Comparison of ENCODE assay signal across 9 cellular contexts in the genomic region with DNA sequence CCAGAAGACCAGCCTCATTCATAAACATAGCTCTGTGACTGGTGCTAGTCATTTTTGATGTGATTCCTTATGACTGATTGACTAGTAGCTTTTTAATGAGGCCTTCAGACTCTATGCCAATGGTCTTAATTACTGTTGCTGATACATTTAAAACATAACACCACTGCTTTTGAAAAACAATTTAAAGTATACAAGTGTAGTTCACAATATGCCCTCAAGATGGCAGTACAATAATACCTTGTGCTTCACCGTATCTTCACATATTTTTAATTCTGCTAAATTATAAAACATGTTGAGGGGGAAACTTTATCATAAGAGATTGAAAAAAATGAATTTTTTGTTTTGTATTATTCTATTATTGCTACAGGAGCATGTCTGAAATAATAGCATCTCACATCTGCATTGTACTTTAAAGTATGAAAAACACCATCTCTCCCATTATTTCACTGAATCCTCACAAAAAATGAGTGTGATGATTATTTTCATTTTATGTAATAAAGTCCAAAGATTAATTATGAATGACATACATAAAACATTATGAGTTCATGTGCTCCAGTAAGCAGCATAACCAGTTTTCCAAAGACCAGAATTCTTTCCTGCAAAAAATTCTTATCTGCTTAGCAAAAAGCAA. TPM values are rescaled to one million over a fixed set of nuclear protein-coding genes. Genes with fewer than 3 reads are reported as not detected.
DNase-seq lines count a peak whose midpoint lies in the region; ATAC-seq and TF ChIP-seq lines count a peak whose summit lies in the region.
"Had no signal": no experiment of that assay in that cellular context is flagged by ENCODE, and none has a peak within 500 bp of the region (broad histone marks: within the 10 kb centered on the region; RNA-seq: fewer than 3 reads in every experiment).

No MANE protein-coding gene starts in this region.

- peak overlapping the region in 10 of 11 experiments; percentile 2 to 53 (median 35); a peak in 11 of 22 replicates for H3K9ac ChIP-seq in BLaER1 treated with 17β-estradiol and CSF1 and Interleukin-3, amounts not matched to agents 10 nM and 100 nM

- no peaks in the 10 kb centered on the region for H4K20me1 ChIP-seq in BLaER1 treated with 17β-estradiol and CSF1 and Interleukin-3, amounts not matched to agents 10 nM and 100 nM

- H3K27ac ChIP-seq in BLaER1 treated with 17β-estradiol and CSF1 and Interleukin-3, amounts not matched to agents 10 nM and 100 nM, result peak overlapping the region in 8 of 11 experiments; percentile 44 to 73 (median 59); a peak in 15 of 22 replicates
- H3K27ac ChIP-seq in RWPE2 (ENCODE audit: poor library complexity, severe bottlenecking) (no peak overlapping the region), sigmoid colon (no peak overlapping the region)

- peak; percentile 98 for TF ChIP-seq CTCF in RWPE2 (IDR thresholded peaks at IDR 0.05; ENCODE audit: poor library complexity, severe bottlenecking)
- TF ChIP-seq CTCF in sigmoid colon (IDR thresholded peaks at IDR 0.05), result peak; percentile 30 to 84 (median 48)

- DNase-seq in RWPE2 (ENCODE audit: low spot score) (no peak), fibroblast of the conjunctiva (ENCODE audit: low read depth) (peak; percentile 10), sigmoid colon (no peak), activated gamma-delta T cell treated with Interleukin-2 at 50 U/mL for 16 hours (no peak), cerebellar nuclear complex (lab: John Stamatoyannopoulos, UW) (no peak)
- DNase-seq in effector CD4-positive, alpha-beta T cell, result no peak

- no peaks in the 10 kb centered on the region for H3K27me3 ChIP-seq in BLaER1 treated with 17β-estradiol and CSF1 and Interleukin-3, amounts not matched to agents 10 nM and 100 nM
- H3K27me3 ChIP-seq in RWPE2 (ENCODE audit: insufficient read depth, poor library complexity, severe bottlenecking), result no peaks in the 10 kb centered on the region
- H3K27me3 ChIP-seq in sigmoid colon, result no peaks in the 10 kb centered on the region

- no peak for TF ChIP-seq POLR2A in sigmoid colon (IDR thresholded peaks at IDR 0.05)

- H3K9me3 ChIP-seq in BLaER1 treated with 17β-estradiol and CSF1 and Interleukin-3, amounts not matched to agents 10 nM and 100 nM (replicated peaks in 1 of 11), result no peaks in the 10 kb centered on the region
- H3K9me3 ChIP-seq in RWPE2 (ENCODE audit: severe bottlenecking) (no peaks in the 10 kb centered on the region), sigmoid colon (no peaks in the 10 kb centered on the region)

- peaks cover 6 to 29% (median 22%) of the 10 kb centered on the region in 10 experiments for H3K4me1 ChIP-seq in BLaER1 treated with 17β-estradiol and CSF1 and Interleukin-3, amounts not matched to agents 10 nM and 100 nM
- H3K4me1 ChIP-seq in RWPE2 (ENCODE audit: insufficient read depth, poor library complexity, severe bottlenecking) (no peaks in the 10 kb centered on the region), sigmoid colon (no peaks in the 10 kb centered on the region)

- no peak for TF ChIP-seq EP300 in sigmoid colon (IDR thresholded peaks at IDR 0.05)

- H3K36me3 ChIP-seq in BLaER1 treated with 17β-estradiol and CSF1 and Interleukin-3, amounts not matched to agents 10 nM and 100 nM, result no peaks in the 10 kb centered on the region
- H3K36me3 ChIP-seq in RWPE2 (ENCODE audit: low read depth), result no peaks in the 10 kb centered on the region
- H3K36me3 ChIP-seq in sigmoid colon, result no peaks in the 10 kb centered on the region

- intact Hi-C loops in sigmoid colon (cut with DNase I), result loop anchor here (1.0 kb wide), 1 partner anchor 149 kb away; no protein-coding TSS in a partner anchor

- peak overlapping the region; percentile 46 to 75 (median 59) for H3K4me2 ChIP-seq in BLaER1 treated with 17β-estradiol and CSF1 and Interleukin-3, amounts not matched to agents 10 nM and 100 nM

- no peak overlapping the region; a peak in 2 of 20 replicates for H3K4me3 ChIP-seq in BLaER1 treated with 17β-estradiol and CSF1 and Interleukin-3, amounts not matched to agents 10 nM and 100 nM
- H3K4me3 ChIP-seq in RWPE2 (ENCODE audit: severe bottlenecking) (no peak overlapping the region), sigmoid colon (no peak overlapping the region)

- ATAC-seq in GM18868 (IDR thresholded peaks at IDR 0.05; ENCODE audit: unreplicated experiment), result peak; percentile 38
- no peak for ATAC-seq in RWPE2 (ENCODE audit: low read depth)

- WGBS in sigmoid colon, 2 donors, result 0 to 1% methylated on average over 1 of the region's 1 CpG

RNA-seq across cellular contexts. Expression of gene SHISAL2B, which starts 55.1 kb away (rescaled TPM):
- not detected for total RNA-seq in sigmoid colon
- not detected for polyA plus RNA-seq in sigmoid colon
- polyA plus RNA-seq: IgD-negative memory B cell had no signal

Comparison
In these comparisons a context has a peak if more than half of its experiments do, and no peak if none do; other contexts are left out.
1. H3K27ac ChIP-seq: peak in BLaER1 treated with 17β-estradiol and CSF1 and Interleukin-3, amounts not matched to agents 10 nM and 100 nM (8 of 11); none in RWPE2 (single experiment) and sigmoid colon (0 of 4).